In genomic region chr9:123453058-123453667, GRCh38 we compare ENCODE assay signal across 12 cellular contexts.
"Had no signal": no experiment of that assay in that cellular context is flagged by ENCODE, and none has a peak within 500 bp of the region (broad histone marks: within the 10 kb centered on the region; RNA-seq: fewer than 3 reads in every experiment).

No MANE protein-coding gene starts in this region.

- H3K36me3 Mint-ChIP-seq: activated naive CD4-positive, alpha-beta T cell treated with anti-CD3 and anti-CD28 coated beads, Interleukin-2, amount 10 ng/mL, durations not matched to agents 7 days and 5 days; natural killer cell treated with Interleukin-12 subunit alpha and Interleukin-12 subunit beta and Interleukin-15 and Interleukin-18, amount 100 ng/mL, for 72 hours had no signal

- H3K9me3 Mint-ChIP-seq: activated naive CD4-positive, alpha-beta T cell treated with anti-CD3 and anti-CD28 coated beads, Interleukin-2, amount 10 ng/mL, durations not matched to agents 7 days and 5 days; activated T-helper 17 cell treated with anti-CD3 and anti-CD28 coated beads, Interleukin-2, amount 50 U/mL, for 72 hours; central memory CD8-positive, alpha-beta T cell; natural killer cell treated with Interleukin-12 subunit alpha and Interleukin-12 subunit beta and Interleukin-15 and Interleukin-18, amount 100 ng/mL, for 72 hours; T-helper 2 cell treated with Interferon-gamma antibody and Interleukin-4, amounts not matched to agents 5 μg/mL and 100 μg/mL, for 36 hours had no signal

- DNase-seq: activated CD4-positive, alpha-beta T cell treated with anti-CD3 and anti-CD28 coated beads, Interleukin-2, amount 50 U/mL, for 1 hour; activated naive CD4-positive, alpha-beta T cell treated with anti-CD3 and anti-CD28 coated beads, Interleukin-2, amount 10 ng/mL, durations not matched to agents 7 days and 5 days; erythroblast; mesenchymal stem cell; psoas muscle; stimulated activated CD4-positive, alpha-beta T cell treated with anti-CD3 and anti-CD28 coated beads, Interleukin-12 subunit alpha, Interleukin-12 subunit beta, amount 100 ng/mL, for 4 hours; stimulated activated CD4-positive, alpha-beta T cell treated with anti-CD3 and anti-CD28 coated beads, Interleukin-2, amount 100 ng/mL, for 24 hours had no signal

- H3K27ac Mint-ChIP-seq: activated naive CD4-positive, alpha-beta T cell treated with anti-CD3 and anti-CD28 coated beads, Interleukin-2, amount 10 ng/mL, durations not matched to agents 7 days and 5 days; natural killer cell treated with Interleukin-12 subunit alpha and Interleukin-12 subunit beta and Interleukin-15 and Interleukin-18, amount 100 ng/mL, for 72 hours; T-helper 2 cell treated with Interferon-gamma antibody and Interleukin-4, amounts not matched to agents 5 μg/mL and 100 μg/mL, for 36 hours had no signal

- H3K4me1 Mint-ChIP-seq: activated naive CD4-positive, alpha-beta T cell treated with anti-CD3 and anti-CD28 coated beads, Interleukin-2, amount 10 ng/mL, durations not matched to agents 7 days and 5 days; activated T-helper 17 cell treated with anti-CD3 and anti-CD28 coated beads, Interleukin-2, amount 50 U/mL, for 72 hours; central memory CD8-positive, alpha-beta T cell had no signal

- H3K27me3 Mint-ChIP-seq: activated naive CD4-positive, alpha-beta T cell treated with anti-CD3 and anti-CD28 coated beads, Interleukin-2, amount 10 ng/mL, durations not matched to agents 7 days and 5 days; activated T-helper 17 cell treated with anti-CD3 and anti-CD28 coated beads, Interleukin-2, amount 50 U/mL, for 72 hours; central memory CD8-positive, alpha-beta T cell; natural killer cell treated with Interleukin-12 subunit alpha and Interleukin-12 subunit beta and Interleukin-15 and Interleukin-18, amount 100 ng/mL, for 72 hours had no signal

- H3K4me3 Mint-ChIP-seq: activated naive CD4-positive, alpha-beta T cell treated with anti-CD3 and anti-CD28 coated beads, Interleukin-2, amount 10 ng/mL, durations not matched to agents 7 days and 5 days; activated T-helper 17 cell treated with anti-CD3 and anti-CD28 coated beads, Interleukin-2, amount 50 U/mL, for 72 hours; central memory CD8-positive, alpha-beta T cell; natural killer cell treated with Interleukin-12 subunit alpha and Interleukin-12 subunit beta and Interleukin-15 and Interleukin-18, amount 100 ng/mL, for 72 hours; T-helper 2 cell treated with Interferon-gamma antibody and Interleukin-4, amounts not matched to agents 5 μg/mL and 100 μg/mL, for 36 hours had no signal

- ATAC-seq: activated T-helper 17 cell treated with anti-CD3 and anti-CD28 coated beads, Interleukin-2, amount 50 U/mL, for 72 hours; gastroesophageal sphincter; natural killer cell treated with Interleukin-12 subunit alpha and Interleukin-12 subunit beta and Interleukin-15 and Interleukin-18, amount 100 ng/mL, for 72 hours; psoas muscle had no signal
